Comparison of ENCODE assay signal across 8 cellular contexts in genomic region chr1:62318756-62319544, GRCh38. TPM values are rescaled to one million over a fixed set of nuclear protein-coding genes. Genes with fewer than 3 reads are reported as not detected.
A peak's percentile ranks its signal among the peaks of the same experiment; 100 is the strongest.
DNase-seq lines count a peak whose midpoint lies in the region; ATAC-seq and TF ChIP-seq lines count a peak whose summit lies in the region.

KANK4 (minus strand) TSS chr1:62319434; CDS start chr1:62281564, 37,870 bp downstream.

- H2AFZ ChIP-seq in neuron (ENCODE audit: low read depth, low read length): peak within 1 kb of the TSS; percentile 69

- H3K4me2 ChIP-seq in BLaER1: 0 out of 2 replicates have a peak within 1 kb of the TSS, but pooled peaks have one; percentile 9

- DNase-seq in NCI-H2171 (lab: John Stamatoyannopoulos, UW) (peak; percentile 59), foreskin keratinocyte (no peak)

- ATAC-seq in foreskin keratinocyte: peak; percentile 20
- ATAC-seq in HG03442 (IDR thresholded peaks at IDR 0.05; ENCODE audit: unreplicated experiment): no peak
- ATAC-seq in GM21786 (IDR thresholded peaks at IDR 0.05; ENCODE audit: unreplicated experiment): no peak
- no peak for ATAC-seq in HG03025 (IDR thresholded peaks at IDR 0.05; ENCODE audit: low FRiP score, unreplicated experiment)
- ATAC-seq in GM18868 (IDR thresholded peaks at IDR 0.05; ENCODE audit: unreplicated experiment): no peak

- no peaks in the 10 kb centered on the region for H3K4me1 ChIP-seq in BLaER1
- peaks cover 11% of the 10 kb centered on the region for H3K4me1 ChIP-seq in foreskin keratinocyte
- H3K4me1 ChIP-seq in neuron (ENCODE audit: insufficient read depth, low read length): peaks cover 5% of the 10 kb centered on the region

- H3K9me3 ChIP-seq in BLaER1 (peaks cover 23% of the 10 kb centered on the region), neuron (ENCODE audit: low read length) (peaks cover 2% of the 10 kb centered on the region)

- H3K36me3 ChIP-seq in BLaER1 (no peaks in the 10 kb centered on the region), neuron (ENCODE audit: insufficient read depth, low read length) (no peaks in the 10 kb centered on the region)

- H3K4me3 ChIP-seq in BLaER1 (peak within 1 kb of the TSS; percentile 33; the same call in 1 of the 2 replicates), neuron (ENCODE audit: low read length) (peak within 1 kb of the TSS; percentile 14)

- H3K27ac ChIP-seq in BLaER1: no peak within 1 kb of the TSS
- H3K27ac ChIP-seq in foreskin keratinocyte: no peak within 1 kb of the TSS

- no peaks in the 10 kb centered on the region for H4K20me1 ChIP-seq in BLaER1

- H3K27me3 ChIP-seq in BLaER1: peaks cover 39% of the 10 kb centered on the region
- peaks cover 48% of the 10 kb centered on the region for H3K27me3 ChIP-seq in foreskin keratinocyte
- peaks cover 55% of the 10 kb centered on the region for H3K27me3 ChIP-seq in neuron (ENCODE audit: insufficient read depth, low read length)

- no peak for TF ChIP-seq CTCF in foreskin keratinocyte (conservative IDR thresholded peaks at IDR 0.05)

- H3K9ac ChIP-seq in BLaER1: no peak within 1 kb of the TSS

RNA-seq across cellular contexts. Expression of gene KANK4, which starts in this region (rescaled TPM):
- total RNA-seq in foreskin keratinocyte: under 0.01 and 0.20 TPM in 2 replicates
- 0.03 TPM in 1 of 2 replicates, not detected in the other for polyA plus RNA-seq in foreskin keratinocyte

Comparison
In these comparisons a context has a peak if more than half of its experiments do, and no peak if none do; other contexts are left out.
1. Peak in ATAC-seq in foreskin keratinocyte; RNA of the gene not detected or under 1 TPM.